30 cellular contexts compared by ENCODE assay signal in the genomic region with DNA sequence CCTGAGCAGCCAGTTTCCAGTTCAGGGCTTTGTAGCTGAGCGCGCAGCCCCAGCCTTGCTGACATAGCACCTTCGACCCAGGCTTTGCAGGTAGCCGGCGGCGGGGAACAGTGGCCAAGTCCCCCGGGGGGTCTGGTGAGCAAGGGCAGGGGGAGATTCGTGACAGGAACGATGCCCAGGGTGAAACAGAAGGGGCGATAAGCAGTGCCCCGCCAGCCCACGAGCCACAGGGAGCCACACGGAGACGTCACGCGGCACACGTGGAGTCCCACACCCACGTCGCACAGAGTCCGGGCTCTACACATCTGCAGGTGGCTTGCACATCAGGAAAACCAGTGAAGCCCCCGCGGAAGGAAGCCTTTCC.
"Had no signal": no experiment of that assay in that cellular context is flagged by ENCODE, and none has a peak within 500 bp of the region (broad histone marks: within the 10 kb centered on the region; RNA-seq: fewer than 3 reads in every experiment).

No MANE protein-coding gene starts in this region.

- H3K4me3 ChIP-seq: left ventricle myocardium inferior, lower lobe of right lung, neural progenitor cell, ovary, prostate gland, smooth muscle cell, tibial nerve, uterus had no signal

- H3K27ac Mint-ChIP-seq: immature natural killer cell; mesothelial cell of epicardium; naive B cell; natural killer cell; nephron progenitor cell; neural progenitor cell; stimulated activated memory B cell treated with anti-CD40 and anti-IgM and Interleukin-4, amounts not matched to agents 10 μg/mL and 1 μg/mL and 100 μg/mL, for 72 hours; stimulated activated naive CD8-positive, alpha-beta T cell treated with anti-CD3 and anti-CD28 coated beads, Interleukin-15, amount 100 ng/mL, for 72 hours; type B pancreatic cell had no signal

- H3K27me3 Mint-ChIP-seq: naive B cell; stimulated activated memory B cell treated with anti-CD40 and anti-IgM and Interleukin-4, amounts not matched to agents 10 μg/mL and 1 μg/mL and 100 μg/mL, for 72 hours; stimulated activated naive CD8-positive, alpha-beta T cell treated with anti-CD3 and anti-CD28 coated beads, Interleukin-15, amount 100 ng/mL, for 72 hours had no signal

- FAIRE-seq: islet of Langerhans, kidney had no signal

- H3K4me1 ChIP-seq: left ventricle myocardium inferior, lower lobe of right lung, neural progenitor cell, prostate gland, tibial nerve, uterus had no signal

- H3K27ac ChIP-seq: left ventricle myocardium inferior, lower lobe of right lung, neural progenitor cell, ovary, prostate gland, tibial nerve, uterus had no signal

- H3K4me1 Mint-ChIP-seq: immature natural killer cell; mesothelial cell of epicardium; naive B cell; natural killer cell; nephron progenitor cell; stimulated activated memory B cell treated with anti-CD40 and anti-IgM and Interleukin-4, amounts not matched to agents 10 μg/mL and 1 μg/mL and 100 μg/mL, for 72 hours; stimulated activated naive CD8-positive, alpha-beta T cell treated with anti-CD3 and anti-CD28 coated beads, Interleukin-15, amount 100 ng/mL, for 72 hours had no signal

- H3K27me3 ChIP-seq: neural progenitor cell, ovary, tibial nerve, uterus had no signal

- H3K9me3 ChIP-seq: lower lobe of right lung, ovary, prostate gland, uterus had no signal

- ATAC-seq: left colon; lower lobe of right lung; natural killer cell; right cardiac atrium; stimulated activated memory B cell treated with anti-CD40 and anti-IgM and Interleukin-4, amounts not matched to agents 10 μg/mL and 1 μg/mL and 100 μg/mL, for 72 hours; stimulated activated naive CD8-positive, alpha-beta T cell treated with anti-CD3 and anti-CD28 coated beads, Interleukin-15, amount 100 ng/mL, for 72 hours had no signal

- H3K9me3 Mint-ChIP-seq: immature natural killer cell, natural killer cell had no signal

- H2AFZ ChIP-seq: neural progenitor cell had no signal

- H3K4me3 Mint-ChIP-seq: immature natural killer cell; mesothelial cell of epicardium; naive B cell; natural killer cell; nephron progenitor cell; neural progenitor cell; stimulated activated memory B cell treated with anti-CD40 and anti-IgM and Interleukin-4, amounts not matched to agents 10 μg/mL and 1 μg/mL and 100 μg/mL, for 72 hours; stimulated activated naive CD8-positive, alpha-beta T cell treated with anti-CD3 and anti-CD28 coated beads, Interleukin-15, amount 100 ng/mL, for 72 hours; type B pancreatic cell had no signal

- H3K36me3 ChIP-seq: left ventricle myocardium inferior, lower lobe of right lung, neural progenitor cell, ovary, prostate gland, tibial nerve, uterus had no signal

- H3K9ac ChIP-seq: neural progenitor cell had no signal

- DNase-seq: hypothalamus; immature natural killer cell; kidney; left ventricle myocardium inferior; lower lobe of right lung; mammary epithelial cell; mesenchymal stem cell; naive B cell; natural killer cell; nephron progenitor cell; ovary; retina; right cardiac atrium; stimulated activated CD4-positive, alpha-beta T cell treated with anti-CD3 and anti-CD28 coated beads, Interleukin-1b, Interleukin-23, amount 100 ng/mL, for 48 hours; stimulated activated CD4-positive, alpha-beta T cell treated with anti-CD3 and anti-CD28 coated beads, Interleukin-2, amount 100 ng/mL, for 48 hours; stimulated activated CD4-positive, alpha-beta T cell treated with anti-CD3 and anti-CD28 coated beads, Interleukin-4, amount 100 ng/mL, for 4 hours; stimulated activated CD8-positive, alpha-beta memory T cell treated with anti-CD3 and anti-CD28 coated beads, Interleukin-4, amount 100 ng/mL, for 48 hours; stimulated activated naive CD4-positive, alpha-beta T cell treated with Interleukin-2 at 50 U/mL for 16 hours; stimulated activated naive CD8-positive, alpha-beta T cell treated with anti-CD3 and anti-CD28 coated beads, Interleukin-15, amount 100 ng/mL, for 72 hours; substantia nigra; uterus had no signal

- H3K36me3 Mint-ChIP-seq: immature natural killer cell; mesothelial cell of epicardium; naive B cell; natural killer cell; neural progenitor cell; stimulated activated memory B cell treated with anti-CD40 and anti-IgM and Interleukin-4, amounts not matched to agents 10 μg/mL and 1 μg/mL and 100 μg/mL, for 72 hours; type B pancreatic cell had no signal

- H3K4me2 ChIP-seq: neural progenitor cell, smooth muscle cell had no signal
